ENCODE assay signal across 15 cellular contexts in the genomic region with DNA sequence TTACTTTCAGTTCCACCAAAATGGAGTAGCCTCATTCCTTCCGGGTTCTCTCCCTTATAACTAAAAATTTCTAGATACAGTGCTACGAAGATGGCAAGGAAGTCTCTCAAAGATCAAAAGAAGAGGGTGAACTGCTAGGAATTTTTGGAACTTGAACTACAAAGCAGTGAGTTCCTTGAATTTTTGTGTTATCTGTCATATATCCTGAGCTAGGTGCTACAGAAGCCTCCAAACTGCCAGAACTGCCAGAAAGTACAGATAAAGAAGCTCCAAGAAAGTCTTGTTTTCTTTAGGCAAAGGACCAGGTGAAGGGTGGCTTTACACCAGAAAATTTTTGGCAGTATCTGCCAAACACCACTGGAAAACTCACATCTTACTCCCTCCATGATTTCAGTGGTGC.
DNase-seq lines count a peak whose midpoint lies in the region; ATAC-seq, FAIRE-seq and TF ChIP-seq lines count a peak whose summit lies in the region.
"Had no signal": no experiment of that assay in that cellular context is flagged by ENCODE, and none has a peak within 500 bp of the region (broad histone marks: within the 10 kb centered on the region; RNA-seq: fewer than 3 reads in every experiment).

No MANE protein-coding gene starts in this region.

- no peak overlapping the region for H3K27ac ChIP-seq in RWPE2 (ENCODE audit: poor library complexity, severe bottlenecking)
- peak overlapping the region; percentile 40 for H3K27ac ChIP-seq in keratinocyte (ENCODE audit: control insufficient read depth, insufficient read depth, low read length)
- no peak overlapping the region for H3K27ac ChIP-seq in trophoblast cell (ENCODE audit: low read depth, low read length)
- no peak overlapping the region for H3K27ac ChIP-seq in prostate gland
- no peak overlapping the region for H3K27ac ChIP-seq in psoas muscle
- H3K27ac ChIP-seq: A549 had no signal

- no peak overlapping the region for H3K23ac ChIP-seq in trophoblast cell (ENCODE audit: low read length)

- peak overlapping the region; percentile 38 for H4K8ac ChIP-seq in trophoblast cell (ENCODE audit: low read depth, low read length)

- no peak overlapping the region for H2BK5ac ChIP-seq in trophoblast cell (ENCODE audit: low read depth, low read length, poor library complexity)

- peak; percentile 91 for FAIRE-seq in keratinocyte (lab: Jason Lieb, UNC)
- FAIRE-seq: GM19239 had no signal

- H3K4me3 ChIP-seq in RWPE2 (ENCODE audit: severe bottlenecking) (no peak overlapping the region), keratinocyte (ENCODE audit: control insufficient read depth in 2 of 3, extremely low read depth in 1 of 3, insufficient read depth in 2 of 3, low read depth in 1 of 3, low read length in 3 of 3) (no peak overlapping the region), trophoblast cell (ENCODE audit: low read depth, low read length) (no peak overlapping the region), prostate gland (no peak overlapping the region), psoas muscle (no peak overlapping the region)
- H3K4me3 ChIP-seq: A549 had no signal

- H3K79me2 ChIP-seq in keratinocyte (ENCODE audit: control insufficient read depth, insufficient read depth, low read length) (no peaks in the 10 kb centered on the region), trophoblast cell (ENCODE audit: control insufficient read depth, insufficient read depth, low read length, poor library complexity) (no peaks in the 10 kb centered on the region)

- no peak overlapping the region for H4K12ac ChIP-seq in trophoblast cell (ENCODE audit: low read depth, low read length)

- no peak overlapping the region for H3K14ac ChIP-seq in trophoblast cell (ENCODE audit: low read length)

- H2AFZ ChIP-seq in keratinocyte (ENCODE audit: control insufficient read depth, low read length) (peak overlapping the region; percentile 74), trophoblast cell (ENCODE audit: insufficient read depth, low read length, poor library complexity) (no peak overlapping the region)

- H3K9me3 ChIP-seq in RWPE2 (ENCODE audit: severe bottlenecking) (no peaks in the 10 kb centered on the region), keratinocyte (ENCODE audit: control insufficient read depth, low read depth, low read length) (no peaks in the 10 kb centered on the region), trophoblast cell (ENCODE audit: insufficient read depth, low read depth, low read length) (no peaks in the 10 kb centered on the region), prostate gland (no peaks in the 10 kb centered on the region), psoas muscle (no peaks in the 10 kb centered on the region)
- H3K9me3 ChIP-seq: A549 had no signal

- H4K20me1 ChIP-seq in keratinocyte (ENCODE audit: control insufficient read depth, extremely low read depth, insufficient read depth, low read length): no peaks in the 10 kb centered on the region

- no peak overlapping the region for H3K18ac ChIP-seq in trophoblast cell (ENCODE audit: low read length)

- no peaks in the 10 kb centered on the region for H3K79me1 ChIP-seq in trophoblast cell (ENCODE audit: low read length)

- no peak overlapping the region for H2BK120ac ChIP-seq in trophoblast cell (ENCODE audit: insufficient read depth, low read length, poor library complexity)

- H3K4me1 ChIP-seq in RWPE2 (ENCODE audit: insufficient read depth, poor library complexity, severe bottlenecking) (peaks cover 5% of the 10 kb centered on the region), keratinocyte (ENCODE audit: control insufficient read depth, extremely low read depth, insufficient read depth, low read length) (peaks cover 30% of the 10 kb centered on the region), trophoblast cell (ENCODE audit: control insufficient read depth in 1 of 2, insufficient read depth in 2 of 2, low read length in 2 of 2) (peaks cover 2 to 3% of the 10 kb centered on the region in 2 experiments), prostate gland (replicated peaks) (no peaks in the 10 kb centered on the region), psoas muscle (no peaks in the 10 kb centered on the region)
- H3K4me1 ChIP-seq: A549 had no signal

- no peak overlapping the region for H3K4ac ChIP-seq in trophoblast cell (ENCODE audit: low read depth, low read length)

- H3K36me3 ChIP-seq in RWPE2 (ENCODE audit: low read depth) (no peaks in the 10 kb centered on the region), keratinocyte (ENCODE audit: control insufficient read depth in 2 of 2, extremely low read depth in 1 of 2, insufficient read depth in 2 of 2, low read length in 2 of 2) (no peaks in the 10 kb centered on the region), trophoblast cell (ENCODE audit: control insufficient read depth in 1 of 2, insufficient read depth in 2 of 2, low read length in 2 of 2) (no peaks in the 10 kb centered on the region), prostate gland (no peaks in the 10 kb centered on the region), psoas muscle (ENCODE audit: insufficient read depth in 1 of 2, low read depth in 1 of 2) (no peaks in the 10 kb centered on the region)

- no peak for TF ChIP-seq CTCF in RWPE2 (IDR thresholded peaks at IDR 0.05; ENCODE audit: poor library complexity, severe bottlenecking)
- TF ChIP-seq CTCF in keratinocyte (optimal IDR thresholded peaks at IDR 0.05 in 1 of 3, IDR thresholded peaks at IDR 0.05 in 1 of 3, conservative IDR thresholded peaks at IDR 0.05 in 1 of 3; ENCODE audit: extremely low read depth in 1 of 3, insufficient read depth in 2 of 3, low read length in 3 of 3): no peak
- no peak for TF ChIP-seq CTCF in prostate gland (IDR thresholded peaks at IDR 0.05)
- no peak for TF ChIP-seq CTCF in psoas muscle (IDR thresholded peaks at IDR 0.05)

- DNase-seq in HS-27A (ENCODE audit: low read depth) (peak; percentile 45), RWPE2 (ENCODE audit: low spot score) (no peak), keratinocyte (ENCODE audit: low read depth, low spot score) (no peak), trophoblast cell (peak; percentile 6 to 65), middle frontal gyrus (ENCODE audit: extremely low spot score, low spot score) (no peak), prostate gland (ENCODE audit: low spot score) (no peak), psoas muscle (no peak)
- no peak for DNase-seq in stimulated activated CD8-positive, alpha-beta memory T cell treated with anti-CD3 and anti-CD28 coated beads, Interleukin-4, amount 100 ng/mL, for 48 hours
- DNase-seq: CD8-positive, alpha-beta T cell; COR-L47; DND-41; GF-D8 had no signal

- H3K27me3 ChIP-seq in RWPE2 (ENCODE audit: insufficient read depth, poor library complexity, severe bottlenecking) (no peaks in the 10 kb centered on the region), keratinocyte (ENCODE audit: control insufficient read depth, extremely low read depth, insufficient read depth, low read length) (no peaks in the 10 kb centered on the region), trophoblast cell (ENCODE audit: insufficient read depth, low read length) (no peaks in the 10 kb centered on the region), prostate gland (replicated peaks; ENCODE audit: insufficient read depth) (no peaks in the 10 kb centered on the region), psoas muscle (ENCODE audit: insufficient read depth in 3 of 3, low read length in 2 of 3) (no peaks in the 10 kb centered on the region)

- no CpG with 5 or more reads among the region's 2 CpGs for WGBS in trophoblast cell (ENCODE audit: extremely low coverage, insufficient coverage, insufficient read length)
- 89% methylated on average over 2 of the region's 2 CpGs for WGBS in prostate gland
- WGBS in psoas muscle, 3 donors: 88 to 95% (median 89%) methylated on average over 2 of the region's 2 CpGs

- intact Hi-C loops in prostate gland (cut with DNase I): no loop called here
- intact Hi-C loops in psoas muscle (cut with DNase I): no loop called here

- peak overlapping the region; percentile 51 for H3K4me2 ChIP-seq in keratinocyte (ENCODE audit: control insufficient read depth, extremely low read depth, insufficient read depth, low read depth, low read length)
- no peak overlapping the region for H3K4me2 ChIP-seq in trophoblast cell (ENCODE audit: low read length)
- H3K4me2 ChIP-seq: A549 had no signal

- no peak for TF ChIP-seq POLR2A in prostate gland (IDR thresholded peaks at IDR 0.05)

- no peak overlapping the region for H4K91ac ChIP-seq in trophoblast cell (ENCODE audit: low read depth, low read length)

- H3K9ac ChIP-seq in keratinocyte (ENCODE audit: control insufficient read depth, extremely low read depth, insufficient read depth, low read length) (no peak overlapping the region), trophoblast cell (ENCODE audit: low read length) (no peak overlapping the region)

- dilution Hi-C loops in keratinocyte (cut with MboI; ENCODE audit: extremely low pct_ligation_motif_present, low sequenced_read_pairs): no loop called here

- no peaks in the 10 kb centered on the region for H3K9me1 ChIP-seq in keratinocyte (ENCODE audit: control insufficient read depth, extremely low read depth, insufficient read depth, low read length)

- no peak overlapping the region for H2BK12ac ChIP-seq in trophoblast cell (ENCODE audit: low read length)

- ATAC-seq in RWPE2 (ENCODE audit: low read depth) (peak; percentile 53; the same call in 1 of the 3 replicates), psoas muscle (no peak)
- ATAC-seq: A549; CD8-positive, alpha-beta T cell; HCT116 had no signal

- H2AK5ac ChIP-seq in trophoblast cell (ENCODE audit: low read length): no peak overlapping the region

Comparison
In these comparisons a context has a peak if more than half of its experiments do, and no peak if none do; other contexts are left out.
1. DNase-seq: peak in HS-27A (single experiment) and trophoblast cell (2 of 2); none in RWPE2 (single experiment), keratinocyte (single experiment), middle frontal gyrus (single experiment), stimulated activated CD8-positive, alpha-beta memory T cell treated with anti-CD3 and anti-CD28 coated beads, Interleukin-4, amount 100 ng/mL, for 48 hours (single experiment), prostate gland (single experiment) and psoas muscle (0 of 2).